ENCODE assay signal across 17 cellular contexts in the genomic region with DNA sequence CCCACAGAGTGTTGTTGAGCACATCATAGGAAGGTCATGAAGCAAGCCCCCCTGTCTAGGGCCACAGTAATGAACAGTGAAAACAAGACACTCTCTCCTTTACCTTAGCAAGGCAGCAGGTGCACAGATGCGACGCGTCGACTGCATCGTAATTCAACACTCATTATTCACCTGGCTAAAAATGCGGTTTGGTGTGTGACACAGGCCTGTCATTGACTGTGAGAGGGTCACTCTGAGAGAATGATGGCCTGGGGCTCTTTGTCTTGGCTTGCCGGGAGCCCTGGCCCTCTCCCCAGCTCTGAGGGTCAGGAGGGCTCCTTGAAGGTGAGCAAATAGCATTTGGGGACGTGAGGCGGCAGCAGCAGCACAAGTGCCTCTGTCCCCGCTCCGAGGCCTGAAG. TPM values are rescaled to one million over a fixed set of nuclear protein-coding genes. Genes with fewer than 3 reads are reported as not detected.
DNase-seq lines count a peak whose midpoint lies in the region; ATAC-seq and TF ChIP-seq lines count a peak whose summit lies in the region.
"Had no signal": no experiment of that assay in that cellular context is flagged by ENCODE, and none has a peak within 500 bp of the region (broad histone marks: within the 10 kb centered on the region; RNA-seq: fewer than 3 reads in every experiment).

No MANE protein-coding gene starts in this region.

- H3K27ac Mint-ChIP-seq in glutamatergic neuron (ENCODE audit: unreplicated experiment), result peak overlapping the region; percentile 99
- H3K27ac Mint-ChIP-seq: natural killer cell treated with Interleukin-12 subunit alpha and Interleukin-12 subunit beta and Interleukin-15 and Interleukin-18, amount 100 ng/mL, for 72 hours had no signal

- H3K36me3 Mint-ChIP-seq in glutamatergic neuron (ENCODE audit: unreplicated experiment), result no peaks in the 10 kb centered on the region
- H3K36me3 Mint-ChIP-seq: natural killer cell treated with Interleukin-12 subunit alpha and Interleukin-12 subunit beta and Interleukin-15 and Interleukin-18, amount 100 ng/mL, for 72 hours had no signal

- POLR2A ChIA-PET in SK-N-SH (lab: Yijun Ruan, JAX), result interaction anchor here (0.9 to 1.9 kb wide), 3 partner anchors 39 to 84 kb away, joined by 3 to 7 read pairs (median 7); no protein-coding TSS in a partner anchor

- H3K79me2 ChIP-seq in SK-N-SH (ENCODE audit: insufficient read depth), result peaks cover 92% of the 10 kb centered on the region

- H3K9me2 ChIP-seq in SK-N-SH, result no peaks in the 10 kb centered on the region

- no peak overlapping the region for H3K4me2 ChIP-seq in SK-N-SH

- peaks cover 78 to 94% of the 10 kb centered on the region in 2 experiments for H3K4me1 ChIP-seq in SK-N-SH (ENCODE audit: control insufficient read depth in 1 of 2, insufficient read depth in 2 of 2, low read depth in 1 of 2, low read length in 1 of 2)
- peaks cover 45% of the 10 kb centered on the region for H3K4me1 ChIP-seq in NT2/D1 (ENCODE audit: insufficient read depth, insufficient read length)
- peaks cover 50 to 71% (median 61%) of the 10 kb centered on the region in 4 donors for H3K4me1 ChIP-seq in transverse colon

- no peaks in the 10 kb centered on the region for H4K20me1 ChIP-seq in SK-N-SH (ENCODE audit: insufficient read depth)

- peaks cover 14% of the 10 kb centered on the region for H3K27me3 Mint-ChIP-seq in glutamatergic neuron (ENCODE audit: unreplicated experiment)
- H3K27me3 Mint-ChIP-seq: natural killer cell treated with Interleukin-12 subunit alpha and Interleukin-12 subunit beta and Interleukin-15 and Interleukin-18, amount 100 ng/mL, for 72 hours had no signal

- DNase-seq in SK-N-SH, result no peak
- no peak for DNase-seq in NT2/D1 (ENCODE audit: low read depth, low spot score)
- DNase-seq in glutamatergic neuron, result no peak
- no peak for DNase-seq in transverse colon
- no peak for DNase-seq in NOMO-1 (lab: John Stamatoyannopoulos, UW; ENCODE audit: unreplicated experiment in 2 of 2)
- DNase-seq in C1 segment of cervical spinal cord (lab: John Stamatoyannopoulos, UW), result no peak
- no peak for DNase-seq in COLO829 (ENCODE audit: low spot score)
- DNase-seq: activated CD8-positive, alpha-beta memory T cell treated with anti-CD3 and anti-CD28 coated beads for 24 hours; activated effector memory CD4-positive, alpha-beta T cell treated with anti-CD3 and anti-CD28 coated beads, Interleukin-2, amount 50 U/mL, for 16 hours; GOT3; left ventricle myocardium superior; NCI-H1436 treated with DMSO at 0.1 percent for 48 hours; stimulated activated naive CD4-positive, alpha-beta T cell had no signal

- WGBS in SK-N-SH (ENCODE audit: low lambda C conversion rate), result 96% methylated on average over 7 of the region's 11 CpGs
- WGBS in transverse colon (ENCODE audit: low coverage in 1 of 2), 2 donors, result 92% methylated on average over 11 of the region's 11 CpGs; no CpG with 5 or more reads in 1 of the 2 donors

- intact Hi-C loops in transverse colon (cut with DNase I; ENCODE audit: low total_unique reads), result no loop called here

- no peak overlapping the region for H2AFZ ChIP-seq in SK-N-SH (ENCODE audit: low read depth)

- no peaks in the 10 kb centered on the region for H3K9me3 ChIP-seq in SK-N-SH
- H3K9me3 ChIP-seq in NT2/D1 (ENCODE audit: insufficient read depth, low read length), result no peaks in the 10 kb centered on the region
- no peaks in the 10 kb centered on the region for H3K9me3 ChIP-seq in transverse colon
- H3K9me3 ChIP-seq: ascending aorta had no signal

- no peak for TF ChIP-seq POLR2A in transverse colon (IDR thresholded peaks at IDR 0.05)

- TF ChIP-seq RAD21 in SK-N-SH (IDR thresholded peaks at IDR 0.05; ENCODE audit: low read length), result no peak

- H3K9ac ChIP-seq in SK-N-SH (no peak overlapping the region), NT2/D1 (ENCODE audit: insufficient read length, low read depth) (peak overlapping the region; percentile 4)

- H3K4me3 ChIP-seq in SK-N-SH (ENCODE audit: low read depth in 2 of 2, low read length in 1 of 2) (no peak overlapping the region), NT2/D1 (ENCODE audit: insufficient read length, low read depth) (no peak overlapping the region), transverse colon (no peak overlapping the region)
- H3K4me3 ChIP-seq: ascending aorta, SK-N-MC had no signal

- TF ChIP-seq EP300 in SK-N-SH (IDR thresholded peaks at IDR 0.05; ENCODE audit: borderline replicate concordance in 1 of 2, low read depth in 1 of 2, low read length in 1 of 2) (no peak), transverse colon (IDR thresholded peaks at IDR 0.05; ENCODE audit: low read depth) (no peak)

- no peak for ATAC-seq in SK-N-SH treated with all-trans-retinoic acid at 6 μM for 48 hours
- ATAC-seq: left ventricle myocardium superior; natural killer cell treated with Interleukin-12 subunit alpha and Interleukin-12 subunit beta and Interleukin-15 and Interleukin-18, amount 100 ng/mL, for 72 hours had no signal

- peaks cover 73% of the 10 kb centered on the region for H3K4me1 Mint-ChIP-seq in glutamatergic neuron (ENCODE audit: low read depth, unreplicated experiment)

- H3K36me3 ChIP-seq in SK-N-SH (replicated peaks in 1 of 2; ENCODE audit: control insufficient read depth in 1 of 2, insufficient read depth in 2 of 2, low read length in 1 of 2) (peaks cover 0 to 9% of the 10 kb centered on the region in 2 experiments), NT2/D1 (ENCODE audit: insufficient read depth, insufficient read length, low read length) (peaks cover 22% of the 10 kb centered on the region), transverse colon (no peaks in the 10 kb centered on the region)
- H3K36me3 ChIP-seq: ascending aorta had no signal

- CTCF ChIA-PET in SK-N-SH (lab: Yijun Ruan, JAX), result interaction anchor here (0.8 to 4.2 kb wide), 4 partner anchors 38 to 108 kb away, joined by 4 to 25 read pairs (median 11); no protein-coding TSS in a partner anchor

- H3K4me3 Mint-ChIP-seq in glutamatergic neuron (ENCODE audit: unreplicated experiment), result peak overlapping the region; percentile 42
- H3K4me3 Mint-ChIP-seq: natural killer cell treated with Interleukin-12 subunit alpha and Interleukin-12 subunit beta and Interleukin-15 and Interleukin-18, amount 100 ng/mL, for 72 hours had no signal

- peaks cover 14% of the 10 kb centered on the region for H3K9me3 Mint-ChIP-seq in glutamatergic neuron (ENCODE audit: unreplicated experiment)
- H3K9me3 Mint-ChIP-seq: natural killer cell treated with Interleukin-12 subunit alpha and Interleukin-12 subunit beta and Interleukin-15 and Interleukin-18, amount 100 ng/mL, for 72 hours had no signal

- peaks cover 55% of the 10 kb centered on the region for H3F3A ChIP-seq in SK-N-SH (replicated peaks; ENCODE audit: insufficient read depth)

- TF ChIP-seq CTCF in SK-N-SH (IDR thresholded peaks at IDR 0.05) (no peak), glutamatergic neuron (IDR thresholded peaks at IDR 0.05; ENCODE audit: partially characterized antibody, unreplicated experiment) (no peak), transverse colon (IDR thresholded peaks at IDR 0.05) (no peak)

- H3K27ac ChIP-seq in SK-N-SH (ENCODE audit: low read depth in 2 of 2, low read length in 1 of 2), result peak overlapping the region; percentile 88 to 100; a peak in 3 of 4 replicates
- H3K27ac ChIP-seq in transverse colon, result peak overlapping the region; percentile 70 to 85 (median 77)
- H3K27ac ChIP-seq: SK-N-MC had no signal

- in situ Hi-C loops in transverse colon (cut with MboI; ENCODE audit: low pct_ligation_motif_present in 1 of 4, low pct_unique_long_range_greater_than_20kb in 1 of 4, low sequenced_read_pairs in 3 of 4), result loop anchor here in 1 of 4 donors (10.0 kb wide), 1 partner anchor 57 kb away; no protein-coding TSS in a partner anchor

- H3K27me3 ChIP-seq in SK-N-SH (ENCODE audit: insufficient read depth) (no peaks in the 10 kb centered on the region), NT2/D1 (ENCODE audit: insufficient read depth, insufficient read length) (no peaks in the 10 kb centered on the region), transverse colon (no peaks in the 10 kb centered on the region)
- H3K27me3 ChIP-seq: ascending aorta had no signal

TF ChIP-seq in SK-N-SH, 30 proteins besides CTCF, POLR2A, EP300 and RAD21:
- TF ChIP-seq TEAD4 (IDR thresholded peaks at IDR 0.05; ENCODE audit: borderline replicate concordance, insufficient read depth) (no peak), EZH2phosphoT487 (IDR thresholded peaks at IDR 0.05; ENCODE audit: borderline replicate concordance, low read depth) (no peak), RXRA (IDR thresholded peaks at IDR 0.05; ENCODE audit: borderline replicate concordance, low read depth) (no peak), POLR2AphosphoS5 (IDR thresholded peaks at IDR 0.05; ENCODE audit: low read depth, low read length) (no peak)

TF ChIP-seq in SK-N-SH treated with all-trans-retinoic acid at 6 μM for 48 hours, 23 proteins besides CTCF, POLR2A, EP300 and RAD21 (continues in another document):
- TF ChIP-seq PPARA (CRISPR knock-in tag; IDR thresholded peaks at IDR 0.05; ENCODE audit: borderline replicate concordance), result no peak
- TF ChIP-seq, protein P1, sequence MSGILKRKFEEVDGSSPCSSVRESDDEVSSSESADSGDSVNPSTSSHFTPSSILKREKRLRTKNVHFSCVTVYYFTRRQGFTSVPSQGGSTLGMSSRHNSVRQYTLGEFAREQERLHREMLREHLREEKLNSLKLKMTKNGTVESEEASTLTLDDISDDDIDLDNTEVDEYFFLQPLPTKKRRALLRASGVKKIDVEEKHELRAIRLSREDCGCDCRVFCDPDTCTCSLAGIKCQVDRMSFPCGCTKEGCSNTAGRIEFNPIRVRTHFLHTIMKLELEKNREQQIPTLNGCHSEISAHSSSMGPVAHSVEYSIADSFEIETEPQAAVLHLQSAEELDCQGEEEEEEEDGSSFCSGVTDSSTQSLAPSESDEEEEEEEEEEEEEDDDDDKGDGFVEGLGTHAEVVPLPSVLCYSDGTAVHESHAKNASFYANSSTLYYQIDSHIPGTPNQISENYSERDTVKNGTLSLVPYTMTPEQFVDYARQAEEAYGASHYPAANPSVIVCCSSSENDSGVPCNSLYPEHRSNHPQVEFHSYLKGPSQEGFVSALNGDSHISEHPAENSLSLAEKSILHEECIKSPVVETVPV (CRISPR knock-in tag; IDR thresholded peaks at IDR 0.05), result no peak
- TF ChIP-seq, protein P2, sequence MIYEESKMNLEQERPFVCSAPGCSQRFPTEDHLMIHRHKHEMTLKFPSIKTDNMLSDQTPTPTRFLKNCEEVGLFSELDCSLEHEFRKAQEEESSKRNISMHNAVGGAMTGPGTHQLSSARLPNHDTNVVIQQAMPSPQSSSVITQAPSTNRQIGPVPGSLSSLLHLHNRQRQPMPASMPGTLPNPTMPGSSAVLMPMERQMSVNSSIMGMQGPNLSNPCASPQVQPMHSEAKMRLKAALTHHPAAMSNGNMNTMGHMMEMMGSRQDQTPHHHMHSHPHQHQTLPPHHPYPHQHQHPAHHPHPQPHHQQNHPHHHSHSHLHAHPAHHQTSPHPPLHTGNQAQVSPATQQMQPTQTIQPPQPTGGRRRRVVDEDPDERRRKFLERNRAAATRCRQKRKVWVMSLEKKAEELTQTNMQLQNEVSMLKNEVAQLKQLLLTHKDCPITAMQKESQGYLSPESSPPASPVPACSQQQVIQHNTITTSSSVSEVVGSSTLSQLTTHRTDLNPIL (CRISPR knock-in tag; IDR thresholded peaks at IDR 0.05; ENCODE audit: low read depth), result no peak

RNA-seq across cellular contexts. Expression of gene SHB, which starts 46.8 kb away (rescaled TPM):
- polyA plus RNA-seq in SK-N-SH (2012; rRNA removed), result 20.5 and 26.0 TPM in 2 replicates
- polyA plus RNA-seq in SK-N-SH (2012; cell fraction: cytosol; rRNA removed), result 14.2 and 18.7 TPM in 2 replicates
- 21.7 and 22.0 TPM in 2 replicates for polyA plus RNA-seq in SK-N-SH (2012; cell fraction: nucleus; rRNA removed)
- 31.7 TPM for total RNA-seq in glutamatergic neuron (ENCODE audit: unreplicated experiment)
- total RNA-seq in transverse colon, result 10 to 100 TPM; 11.9 to 33.7 (median 22.2) TPM
